In the genomic region with DNA sequence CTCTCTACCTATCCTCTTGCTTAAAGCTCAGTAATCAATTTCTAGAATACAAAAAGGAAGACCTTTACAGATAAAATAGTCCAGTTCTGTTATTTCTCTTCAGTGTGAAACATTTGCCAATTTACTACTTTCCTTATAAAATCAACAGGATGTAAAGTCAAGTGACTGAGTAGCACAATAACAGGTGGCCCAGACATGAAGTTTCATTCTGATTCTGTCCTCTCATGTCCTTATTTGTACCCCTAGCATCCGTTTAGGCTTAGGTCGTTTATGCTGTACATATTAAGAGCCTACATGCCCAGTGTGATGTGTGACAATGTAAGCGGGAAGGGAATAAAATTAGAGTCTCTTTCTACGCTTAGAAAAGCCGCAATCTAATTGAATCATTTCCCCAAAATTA, we compare ENCODE assay signal across 1 cellular context.
A peak's percentile ranks its signal among the peaks of the same experiment; 100 is the strongest.
TF ChIP-seq lines count a peak whose summit lies in the region.

No MANE protein-coding gene starts in this region.

TF ChIP-seq in GM12878, 131 proteins besides CTCF, POLR2A, EP300 and RAD21 (continues in another document):
- no peak for TF ChIP-seq CEBPZ (IDR thresholded peaks at IDR 0.05; ENCODE audit: low read depth, low read length)
- TF ChIP-seq SMAD1 (IDR thresholded peaks at IDR 0.05; ENCODE audit: low read depth, partially characterized antibody): peak; percentile 70
- no peak for TF ChIP-seq MYC (IDR thresholded peaks at IDR 0.05; ENCODE audit: insufficient read depth, insufficient read length, insufficient replicate concordance, low read length, severe bottlenecking)
- TF ChIP-seq, protein P1, sequence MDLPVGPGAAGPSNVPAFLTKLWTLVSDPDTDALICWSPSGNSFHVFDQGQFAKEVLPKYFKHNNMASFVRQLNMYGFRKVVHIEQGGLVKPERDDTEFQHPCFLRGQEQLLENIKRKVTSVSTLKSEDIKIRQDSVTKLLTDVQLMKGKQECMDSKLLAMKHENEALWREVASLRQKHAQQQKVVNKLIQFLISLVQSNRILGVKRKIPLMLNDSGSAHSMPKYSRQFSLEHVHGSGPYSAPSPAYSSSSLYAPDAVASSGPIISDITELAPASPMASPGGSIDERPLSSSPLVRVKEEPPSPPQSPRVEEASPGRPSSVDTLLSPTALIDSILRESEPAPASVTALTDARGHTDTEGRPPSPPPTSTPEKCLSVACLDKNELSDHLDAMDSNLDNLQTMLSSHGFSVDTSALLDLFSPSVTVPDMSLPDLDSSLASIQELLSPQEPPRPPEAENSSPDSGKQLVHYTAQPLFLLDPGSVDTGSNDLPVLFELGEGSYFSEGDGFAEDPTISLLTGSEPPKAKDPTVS (IDR thresholded peaks at IDR 0.05; ENCODE audit: low read depth, low read length): no peak
- TF ChIP-seq, protein P2, sequence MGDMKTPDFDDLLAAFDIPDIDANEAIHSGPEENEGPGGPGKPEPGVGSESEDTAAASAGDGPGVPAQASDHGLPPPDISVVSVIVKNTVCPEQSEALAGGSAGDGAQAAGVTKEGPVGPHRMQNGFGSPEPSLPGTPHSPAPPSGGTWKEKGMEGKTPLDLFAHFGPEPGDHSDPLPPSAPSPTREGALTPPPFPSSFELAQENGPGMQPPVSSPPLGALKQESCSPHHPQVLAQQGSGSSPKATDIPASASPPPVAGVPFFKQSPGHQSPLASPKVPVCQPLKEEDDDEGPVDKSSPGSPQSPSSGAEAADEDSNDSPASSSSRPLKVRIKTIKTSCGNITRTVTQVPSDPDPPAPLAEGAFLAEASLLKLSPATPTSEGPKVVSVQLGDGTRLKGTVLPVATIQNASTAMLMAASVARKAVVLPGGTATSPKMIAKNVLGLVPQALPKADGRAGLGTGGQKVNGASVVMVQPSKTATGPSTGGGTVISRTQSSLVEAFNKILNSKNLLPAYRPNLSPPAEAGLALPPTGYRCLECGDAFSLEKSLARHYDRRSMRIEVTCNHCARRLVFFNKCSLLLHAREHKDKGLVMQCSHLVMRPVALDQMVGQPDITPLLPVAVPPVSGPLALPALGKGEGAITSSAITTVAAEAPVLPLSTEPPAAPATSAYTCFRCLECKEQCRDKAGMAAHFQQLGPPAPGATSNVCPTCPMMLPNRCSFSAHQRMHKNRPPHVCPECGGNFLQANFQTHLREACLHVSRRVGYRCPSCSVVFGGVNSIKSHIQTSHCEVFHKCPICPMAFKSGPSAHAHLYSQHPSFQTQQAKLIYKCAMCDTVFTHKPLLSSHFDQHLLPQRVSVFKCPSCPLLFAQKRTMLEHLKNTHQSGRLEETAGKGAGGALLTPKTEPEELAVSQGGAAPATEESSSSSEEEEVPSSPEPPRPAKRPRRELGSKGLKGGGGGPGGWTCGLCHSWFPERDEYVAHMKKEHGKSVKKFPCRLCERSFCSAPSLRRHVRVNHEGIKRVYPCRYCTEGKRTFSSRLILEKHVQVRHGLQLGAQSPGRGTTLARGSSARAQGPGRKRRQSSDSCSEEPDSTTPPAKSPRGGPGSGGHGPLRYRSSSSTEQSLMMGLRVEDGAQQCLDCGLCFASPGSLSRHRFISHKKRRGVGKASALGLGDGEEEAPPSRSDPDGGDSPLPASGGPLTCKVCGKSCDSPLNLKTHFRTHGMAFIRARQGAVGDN (IDR thresholded peaks at IDR 0.05): no peak
- TF ChIP-seq KLF5 (IDR thresholded peaks at IDR 0.05; ENCODE audit: partially characterized antibody): no peak
- TF ChIP-seq PBX3 (IDR thresholded peaks at IDR 0.05; ENCODE audit: insufficient replicate concordance, low read depth, low read length): no peak
- no peak for TF ChIP-seq ZNF24 (IDR thresholded peaks at IDR 0.05)
- TF ChIP-seq TAF1 (IDR thresholded peaks at IDR 0.05; ENCODE audit: borderline replicate concordance, low read depth, low read length): no peak
- TF ChIP-seq CBX5 (IDR thresholded peaks at IDR 0.05; ENCODE audit: low read depth): no peak
- TF ChIP-seq BRCA1 (IDR thresholded peaks at IDR 0.05; ENCODE audit: low read depth, low read length): no peak
- no peak for TF ChIP-seq NBN (IDR thresholded peaks at IDR 0.05)
- no peak for TF ChIP-seq MYB (IDR thresholded peaks at IDR 0.05; ENCODE audit: borderline replicate concordance, low read depth, low read length)
- no peak for TF ChIP-seq GATAD2B (conservative IDR thresholded peaks at IDR 0.05; ENCODE audit: low read depth)
- TF ChIP-seq NKRF (conservative IDR thresholded peaks at IDR 0.05): no peak
- TF ChIP-seq POLR2AphosphoS5 (IDR thresholded peaks at IDR 0.05; ENCODE audit: low read length): peak; percentile 53; the same call in 1 of the 2 replicates
- TF ChIP-seq PKNOX1 (IDR thresholded peaks at IDR 0.05): peak; percentile 15; the same call in 1 of the 2 replicates
- TF ChIP-seq, protein P3, sequence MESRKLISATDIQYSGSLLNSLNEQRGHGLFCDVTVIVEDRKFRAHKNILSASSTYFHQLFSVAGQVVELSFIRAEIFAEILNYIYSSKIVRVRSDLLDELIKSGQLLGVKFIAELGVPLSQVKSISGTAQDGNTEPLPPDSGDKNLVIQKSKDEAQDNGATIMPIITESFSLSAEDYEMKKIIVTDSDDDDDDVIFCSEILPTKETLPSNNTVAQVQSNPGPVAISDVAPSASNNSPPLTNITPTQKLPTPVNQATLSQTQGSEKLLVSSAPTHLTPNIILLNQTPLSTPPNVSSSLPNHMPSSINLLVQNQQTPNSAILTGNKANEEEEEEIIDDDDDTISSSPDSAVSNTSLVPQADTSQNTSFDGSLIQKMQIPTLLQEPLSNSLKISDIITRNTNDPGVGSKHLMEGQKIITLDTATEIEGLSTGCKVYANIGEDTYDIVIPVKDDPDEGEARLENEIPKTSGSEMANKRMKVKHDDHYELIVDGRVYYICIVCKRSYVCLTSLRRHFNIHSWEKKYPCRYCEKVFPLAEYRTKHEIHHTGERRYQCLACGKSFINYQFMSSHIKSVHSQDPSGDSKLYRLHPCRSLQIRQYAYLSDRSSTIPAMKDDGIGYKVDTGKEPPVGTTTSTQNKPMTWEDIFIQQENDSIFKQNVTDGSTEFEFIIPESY (IDR thresholded peaks at IDR 0.05): no peak
- TF ChIP-seq WRNIP1 (IDR thresholded peaks at IDR 0.05; ENCODE audit: borderline replicate concordance, low read depth, low read length): no peak
- TF ChIP-seq DPF2 (IDR thresholded peaks at IDR 0.05): 0 out of 2 replicates have a peak, but pooled peaks have one; percentile 34
- no peak for TF ChIP-seq ZNF622 (IDR thresholded peaks at IDR 0.05)
- peak; percentile 77 for TF ChIP-seq RAD51 (IDR thresholded peaks at IDR 0.05)
- peak; percentile 56; the same call in 1 of the 2 replicates for TF ChIP-seq BACH1 (IDR thresholded peaks at IDR 0.05; ENCODE audit: borderline replicate concordance)
- TF ChIP-seq BCLAF1 (IDR thresholded peaks at IDR 0.05): no peak
- TF ChIP-seq PAX8 (IDR thresholded peaks at IDR 0.05): no peak
- no peak for TF ChIP-seq ZNF384 (IDR thresholded peaks at IDR 0.05; ENCODE audit: borderline replicate concordance, low read depth, low read length)
- TF ChIP-seq, protein P4, sequence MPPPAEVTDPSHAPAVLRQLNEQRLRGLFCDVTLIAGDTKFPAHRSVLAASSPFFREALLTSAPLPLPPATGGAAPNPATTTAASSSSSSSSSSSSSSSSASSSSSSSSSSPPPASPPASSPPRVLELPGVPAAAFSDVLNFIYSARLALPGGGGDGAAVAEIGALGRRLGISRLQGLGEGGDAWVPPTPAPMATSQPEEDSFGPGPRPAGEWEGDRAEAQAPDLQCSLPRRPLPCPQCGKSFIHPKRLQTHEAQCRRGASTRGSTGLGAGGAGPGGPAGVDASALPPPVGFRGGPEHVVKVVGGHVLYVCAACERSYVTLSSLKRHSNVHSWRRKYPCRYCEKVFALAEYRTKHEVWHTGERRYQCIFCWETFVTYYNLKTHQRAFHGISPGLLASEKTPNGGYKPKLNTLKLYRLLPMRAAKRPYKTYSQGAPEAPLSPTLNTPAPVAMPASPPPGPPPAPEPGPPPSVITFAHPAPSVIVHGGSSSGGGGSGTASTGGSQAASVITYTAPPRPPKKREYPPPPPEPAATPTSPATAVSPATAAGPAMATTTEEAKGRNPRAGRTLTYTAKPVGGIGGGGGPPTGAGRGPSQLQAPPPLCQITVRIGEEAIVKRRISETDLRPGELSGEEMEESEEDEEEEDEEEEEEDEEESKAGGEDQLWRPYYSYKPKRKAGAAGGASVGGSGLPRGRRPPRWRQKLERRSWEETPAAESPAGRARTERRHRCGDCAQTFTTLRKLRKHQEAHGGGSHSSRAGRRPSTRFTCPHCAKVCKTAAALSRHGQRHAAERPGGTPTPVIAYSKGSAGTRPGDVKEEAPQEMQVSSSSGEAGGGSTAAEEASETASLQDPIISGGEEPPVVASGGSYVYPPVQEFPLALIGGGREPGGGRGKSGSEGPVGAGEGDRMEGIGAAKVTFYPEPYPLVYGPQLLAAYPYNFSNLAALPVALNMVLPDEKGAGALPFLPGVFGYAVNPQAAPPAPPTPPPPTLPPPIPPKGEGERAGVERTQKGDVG (CRISPR knock-in tag; IDR thresholded peaks at IDR 0.05): no peak
- no peak for TF ChIP-seq ATF3 (IDR thresholded peaks at IDR 0.05; ENCODE audit: borderline replicate concordance, extremely low read depth, low read depth, low read length)
